In genomic region chr13:37446503-37446902, GRCh38 we compare ENCODE assay signal across 17 cellular contexts.
DNase-seq lines count a peak whose midpoint lies in the region; ATAC-seq, FAIRE-seq and TF ChIP-seq lines count a peak whose summit lies in the region.
"Had no signal": no experiment of that assay in that cellular context is flagged by ENCODE, and none has a peak within 500 bp of the region (broad histone marks: within the 10 kb centered on the region; RNA-seq: fewer than 3 reads in every experiment).

No MANE protein-coding gene starts in this region.

- intact Hi-C loops in Right ventricle myocardium superior (cut with DNase I) = no loop called here
- intact Hi-C loops in aorta (cut with DNase I) = no loop called here

- H3K27me3 ChIP-seq in right atrium auricular region (no peaks in the 10 kb centered on the region), keratinocyte (ENCODE audit: control insufficient read depth, extremely low read depth, insufficient read depth, low read length) (no peaks in the 10 kb centered on the region), aorta (ENCODE audit: control insufficient read depth in 1 of 2, insufficient read depth in 2 of 2, low read length in 1 of 2) (no peaks in the 10 kb centered on the region)

- dilution Hi-C loops in keratinocyte (cut with MboI; ENCODE audit: extremely low pct_ligation_motif_present, low sequenced_read_pairs) = no loop called here

- H2AFZ ChIP-seq in keratinocyte (ENCODE audit: control insufficient read depth, low read length) = peak overlapping the region; percentile 56

- peak overlapping the region; percentile 98 for H3K27ac Mint-ChIP-seq in chondrocyte (ENCODE audit: unreplicated experiment)
- H3K27ac Mint-ChIP-seq: WTC11 had no signal

- no peaks in the 10 kb centered on the region for H3K27me3 Mint-ChIP-seq in chondrocyte (ENCODE audit: low read depth)
- H3K27me3 Mint-ChIP-seq: central memory CD8-positive, alpha-beta T cell had no signal

- no peak overlapping the region for H3K4me3 Mint-ChIP-seq in chondrocyte (ENCODE audit: unreplicated experiment)
- H3K4me3 Mint-ChIP-seq: central memory CD8-positive, alpha-beta T cell; WTC11 had no signal

- DNase-seq in Right ventricle myocardium superior (no peak), right atrium auricular region (ENCODE audit: low spot score) (no peak), chondrocyte (ENCODE audit: low spot score) (no peak), keratinocyte (ENCODE audit: low read depth, low spot score) (peak; percentile 49), aorta (peak in 1 of 2 donors; percentile 54)
- no peak for DNase-seq in activated CD4-positive, CD25-positive, alpha-beta regulatory T cell treated with anti-CD3 and anti-CD28 coated beads, Interleukin-2, amount 50 U/mL, for 72 hours
- DNase-seq in stimulated activated CD4-positive, alpha-beta T cell treated with anti-CD3 and anti-CD28 coated beads, Interleukin-4, amount 100 ng/mL, for 24 hours = no peak
- no peak for DNase-seq in stimulated activated CD4-positive, alpha-beta T cell treated with anti-CD3 and anti-CD28 coated beads, Interleukin-2, amount 100 ng/mL, for 24 hours
- DNase-seq: activated T-cell treated with anti-CD3 and anti-CD28 coated beads, Interleukin-2, amount 50 U/mL, for 48 hours; DMS79 treated with DMSO at 0.1 percent for 48 hours; head of caudate nucleus; NCI-H524; SHP77 had no signal

- H3K36me3 Mint-ChIP-seq in chondrocyte (ENCODE audit: low read depth) = peaks cover 15% of the 10 kb centered on the region
- H3K36me3 Mint-ChIP-seq: WTC11 had no signal

- no peaks in the 10 kb centered on the region for H3K36me3 ChIP-seq in right atrium auricular region
- H3K36me3 ChIP-seq in keratinocyte (ENCODE audit: control insufficient read depth in 2 of 2, extremely low read depth in 1 of 2, insufficient read depth in 2 of 2, low read length in 2 of 2) = no peaks in the 10 kb centered on the region
- no peaks in the 10 kb centered on the region for H3K36me3 ChIP-seq in aorta (ENCODE audit: control insufficient read depth in 1 of 2, insufficient read depth in 2 of 2, low read length in 1 of 2)
- H3K36me3 ChIP-seq: prostate gland had no signal

- no peak overlapping the region for H3K4me3 ChIP-seq in right atrium auricular region
- no peak overlapping the region for H3K4me3 ChIP-seq in keratinocyte (ENCODE audit: control insufficient read depth in 2 of 3, extremely low read depth in 1 of 3, insufficient read depth in 2 of 3, low read depth in 1 of 3, low read length in 3 of 3)
- H3K4me3 ChIP-seq in aorta (ENCODE audit: low read length in 2 of 2) = no peak overlapping the region
- H3K4me3 ChIP-seq: A549, prostate gland had no signal

- peak overlapping the region; percentile 42 for H3K4me2 ChIP-seq in keratinocyte (ENCODE audit: control insufficient read depth, extremely low read depth, insufficient read depth, low read depth, low read length)
- H3K4me2 ChIP-seq: A549 had no signal

- no peak overlapping the region for H3K27ac ChIP-seq in right atrium auricular region
- peak overlapping the region; percentile 40 for H3K27ac ChIP-seq in keratinocyte (ENCODE audit: control insufficient read depth, insufficient read depth, low read length)
- no peak overlapping the region for H3K27ac ChIP-seq in aorta (ENCODE audit: low read depth in 1 of 2, low read length in 2 of 2)
- H3K27ac ChIP-seq: A549, prostate gland had no signal

- peak; percentile 81 for FAIRE-seq in keratinocyte (lab: Jason Lieb, UNC)
- FAIRE-seq: A549 had no signal

- H3K9ac ChIP-seq in keratinocyte (ENCODE audit: control insufficient read depth, extremely low read depth, insufficient read depth, low read length) = no peak overlapping the region

- TF ChIP-seq CTCF in right atrium auricular region (IDR thresholded peaks at IDR 0.05) (no peak), chondrocyte (IDR thresholded peaks at IDR 0.05) (no peak), keratinocyte (optimal IDR thresholded peaks at IDR 0.05 in 1 of 3, IDR thresholded peaks at IDR 0.05 in 1 of 3, conservative IDR thresholded peaks at IDR 0.05 in 1 of 3; ENCODE audit: extremely low read depth in 1 of 3, insufficient read depth in 2 of 3, low read length in 3 of 3) (no peak)

- H3K4me1 Mint-ChIP-seq in chondrocyte (ENCODE audit: low read depth) = peaks cover 51% of the 10 kb centered on the region
- H3K4me1 Mint-ChIP-seq: central memory CD8-positive, alpha-beta T cell; WTC11 had no signal

- H3K4me1 ChIP-seq in right atrium auricular region (no peaks in the 10 kb centered on the region), keratinocyte (ENCODE audit: control insufficient read depth, extremely low read depth, insufficient read depth, low read length) (peaks cover 14% of the 10 kb centered on the region), aorta (ENCODE audit: control insufficient read depth in 1 of 2, insufficient read depth in 2 of 2, low read length in 2 of 2) (no peaks in the 10 kb centered on the region)
- H3K4me1 ChIP-seq: A549, prostate gland had no signal

- H3K9me3 ChIP-seq in right atrium auricular region = no peaks in the 10 kb centered on the region
- H3K9me3 ChIP-seq in keratinocyte (ENCODE audit: control insufficient read depth, low read depth, low read length) = no peaks in the 10 kb centered on the region
- H3K9me3 ChIP-seq in aorta (ENCODE audit: control insufficient read depth, low read length) = no peaks in the 10 kb centered on the region
- H3K9me3 ChIP-seq: A549, prostate gland had no signal

- ATAC-seq in Right ventricle myocardium superior (ENCODE audit: poor library complexity) (peak; percentile 74), aorta (ENCODE audit: low FRiP score) (peak; percentile 63)
- ATAC-seq: A549, WTC11 had no signal

- peaks cover 25% of the 10 kb centered on the region for H3K9me3 Mint-ChIP-seq in chondrocyte (ENCODE audit: low read depth)

- H4K20me1 ChIP-seq in keratinocyte (ENCODE audit: control insufficient read depth, extremely low read depth, insufficient read depth, low read length) = no peaks in the 10 kb centered on the region

- 32 to 48% methylated on average over 3 of the region's 3 CpGs for WGBS in aorta, 2 donors

- no peaks in the 10 kb centered on the region for H3K79me2 ChIP-seq in keratinocyte (ENCODE audit: control insufficient read depth, insufficient read depth, low read length)

- H3K9me1 ChIP-seq in keratinocyte (ENCODE audit: control insufficient read depth, extremely low read depth, insufficient read depth, low read length) = no peaks in the 10 kb centered on the region
